1 cellular context compared by ENCODE assay signal in the genomic region with DNA sequence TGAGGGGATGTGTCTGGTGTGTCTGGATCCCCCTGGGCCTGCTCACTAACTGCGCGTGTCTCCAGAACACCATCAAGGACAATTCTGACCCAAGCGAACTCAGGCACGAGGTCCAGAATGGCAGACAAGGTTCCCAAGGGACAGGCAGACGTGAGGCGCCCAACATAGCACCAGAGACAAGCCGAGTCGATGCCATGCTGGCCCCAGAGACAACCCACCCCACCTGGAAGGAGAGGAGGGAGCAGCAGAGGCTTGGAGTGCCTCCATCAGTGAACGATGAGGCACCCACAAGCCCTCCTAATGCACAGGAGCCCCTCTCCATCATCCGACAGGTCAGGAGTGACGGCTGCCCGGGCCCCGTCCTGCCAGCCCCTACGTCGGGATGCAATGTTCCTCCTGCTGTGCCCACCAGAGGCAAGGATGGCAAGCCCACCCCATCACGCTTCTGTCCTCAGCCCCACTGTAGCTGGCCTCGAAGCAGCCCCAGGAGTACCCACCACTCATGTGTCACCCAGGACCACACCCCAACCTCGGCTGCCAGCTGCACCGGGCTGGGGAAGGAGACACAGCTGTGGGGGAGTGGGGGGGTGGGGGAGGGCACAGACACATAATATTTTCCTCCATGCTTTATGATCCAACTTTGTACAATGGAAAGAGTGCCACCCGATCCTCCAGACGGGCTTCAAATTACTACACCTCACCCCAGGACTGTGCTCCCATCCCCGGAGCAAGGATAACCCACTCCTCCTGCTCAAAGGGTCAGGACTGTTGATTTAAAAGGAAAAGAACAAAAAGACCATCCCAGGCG.
A peak's percentile ranks its signal among the peaks of the same experiment; 100 is the strongest.
TF ChIP-seq lines count a peak whose summit lies in the region.

No MANE protein-coding gene starts in this region.

TF ChIP-seq in HepG2, 621 proteins besides CTCF, POLR2A, EP300 and RAD21:
- TF ChIP-seq ZNF598 (CRISPR knock-in tag; IDR thresholded peaks at IDR 0.05; ENCODE audit: borderline replicate concordance) = no peak
- peak; percentile 54 for TF ChIP-seq AGO2 (optimal IDR thresholded peaks at IDR 0.05; ENCODE audit: low read depth, low read length)
- TF ChIP-seq RBM22 (optimal IDR thresholded peaks at IDR 0.05; ENCODE audit: low read length) = peak; percentile 84
- no peak for TF ChIP-seq SPEN (CRISPR knock-in tag; IDR thresholded peaks at IDR 0.05; ENCODE audit: low read depth)
TF ChIP-seq in HepG2: peak in this region for 2.
